In genomic region chr16:77043076-77043475, GRCh38 we compare ENCODE assay signal across 11 cellular contexts.
DNase-seq lines count a peak whose midpoint lies in the region; ATAC-seq and TF ChIP-seq lines count a peak whose summit lies in the region.
"Had no signal": no experiment of that assay in that cellular context is flagged by ENCODE, and none has a peak within 500 bp of the region (broad histone marks: within the 10 kb centered on the region; RNA-seq: fewer than 3 reads in every experiment).

No MANE protein-coding gene starts in this region.

- no peak; the same call in 1 of the 2 replicates for TF ChIP-seq CTCF in RWPE1 (conservative IDR thresholded peaks at IDR 0.05; ENCODE audit: low read depth)
- peak; percentile 29 for TF ChIP-seq CTCF in glutamatergic neuron (IDR thresholded peaks at IDR 0.05; ENCODE audit: partially characterized antibody, unreplicated experiment)

- ATAC-seq in HG03196 (IDR thresholded peaks at IDR 0.05; ENCODE audit: unreplicated experiment) (no peak), left colon (no peak), GM18907 (IDR thresholded peaks at IDR 0.05; ENCODE audit: unreplicated experiment) (no peak)
- ATAC-seq: T-cell had no signal

- H3K4me3 ChIP-seq in Jurkat, Clone E6-1 (ENCODE audit: low read length), result no peak overlapping the region

- H3K27me3 Mint-ChIP-seq in glutamatergic neuron (ENCODE audit: unreplicated experiment), result peaks cover 3% of the 10 kb centered on the region

- H3K9me3 Mint-ChIP-seq in glutamatergic neuron (ENCODE audit: unreplicated experiment), result peaks cover 5% of the 10 kb centered on the region
- H3K9me3 Mint-ChIP-seq: T-cell had no signal

- no peak overlapping the region for H3K27ac Mint-ChIP-seq in glutamatergic neuron (ENCODE audit: unreplicated experiment)
- H3K27ac Mint-ChIP-seq: T-cell had no signal

- H3K4me3 Mint-ChIP-seq in glutamatergic neuron (ENCODE audit: unreplicated experiment), result no peak overlapping the region
- H3K4me3 Mint-ChIP-seq: T-cell had no signal

- H3K36me3 Mint-ChIP-seq in glutamatergic neuron (ENCODE audit: unreplicated experiment), result no peaks in the 10 kb centered on the region
- H3K36me3 Mint-ChIP-seq: T-cell had no signal

- CTCF ChIA-PET in RWPE1 (lab: Yijun Ruan, JAX), result no interaction called here

- peaks cover 12% of the 10 kb centered on the region for H3K4me1 Mint-ChIP-seq in glutamatergic neuron (ENCODE audit: low read depth, unreplicated experiment)
- H3K4me1 Mint-ChIP-seq: T-cell had no signal

- DNase-seq in Caki2 (ENCODE audit: low read depth) (peak; percentile 15), RWPE1 (ENCODE audit: low spot score) (peak; percentile 6), glutamatergic neuron (no peak), left colon (no peak)
- DNase-seq in Jurkat, Clone E6-1 (ENCODE audit: low read depth, low spot score), result peak; percentile 39
- no peak for DNase-seq in effector CD8-positive, alpha-beta T cell (lab: John Stamatoyannopoulos, UW)
- DNase-seq: kidney; stimulated activated CD4-positive, alpha-beta T cell treated with anti-CD3 and anti-CD28 coated beads, Interleukin-4, amount 100 ng/mL, for 4 hours; T-cell had no signal

- POLR2A ChIA-PET in RWPE1 (lab: Yijun Ruan, JAX; ENCODE audit: low non-redundant PET), result no interaction called here

- no peak overlapping the region for H3K27ac ChIP-seq in RWPE1

- intact Hi-C loops in left colon (cut with DNase I, micrococcal nuclease), result no loop called here

- in situ Hi-C loops in Caki2 (cut with HindIII; ENCODE audit: low pct_unique_long_range_greater_than_20kb, low sequenced_read_pairs), result no loop called here

Comparison
In these comparisons a context has a peak if more than half of its experiments do, and no peak if none do; other contexts are left out.
1. DNase-seq: peak in Caki2 (single experiment), Jurkat, Clone E6-1 (single experiment) and RWPE1 (single experiment); none in glutamatergic neuron (single experiment), effector CD8-positive, alpha-beta T cell (single experiment) and left colon (0 of 2).